2 cellular contexts compared by ENCODE assay signal in genomic region chr11:75098835-75099439, GRCh38.
TF ChIP-seq lines count a peak whose summit lies in the region.

No MANE protein-coding gene starts in this region.

TF ChIP-seq in WTC11, 78 proteins besides CTCF, POLR2A, EP300 and RAD21:
- TF ChIP-seq NFYB (CRISPR knock-in tag; conservative IDR thresholded peaks at IDR 0.05; ENCODE audit: low read depth) = peak; percentile 42; the same call in 1 of the 2 replicates

TF ChIP-seq in K562, 482 proteins besides CTCF, POLR2A, EP300 and RAD21:
- TF ChIP-seq ZBTB33 (CRISPR knock-in tag; IDR thresholded peaks at IDR 0.05) = peak; percentile 97
- TF ChIP-seq SUPT5H (IDR thresholded peaks at IDR 0.05) = peak; percentile 53; the same call in 1 of the 2 replicates
- peak in 1 of 2 experiments; percentile 56; a peak in 2 of 4 replicates for TF ChIP-seq MLLT1 (IDR thresholded peaks at IDR 0.05)
- TF ChIP-seq THRAP3 (IDR thresholded peaks at IDR 0.05; ENCODE audit: borderline replicate concordance) = 0 out of 2 replicates have a peak, but pooled peaks have one; percentile 45
- peak; percentile 55 for TF ChIP-seq RBFOX2 (IDR thresholded peaks at IDR 0.05; ENCODE audit: low read depth, low read length)
- peak; percentile 12 for TF ChIP-seq NFYB (IDR thresholded peaks at IDR 0.05; ENCODE audit: extremely low read depth, insufficient read length)
- TF ChIP-seq FOXA3 (CRISPR knock-in tag; conservative IDR thresholded peaks at IDR 0.05 in 1 of 2, IDR thresholded peaks at IDR 0.05 in 1 of 2) = 0 out of 4 replicates have a peak, but pooled peaks of 1 of the 2 experiments have one; percentile 27
- 0 out of 2 replicates have a peak, but pooled peaks have one; percentile 11 for TF ChIP-seq POLR2G (IDR thresholded peaks at IDR 0.05; ENCODE audit: low read depth, low read length)
- peak; percentile 6; the same call in 1 of the 2 replicates for TF ChIP-seq ZNF592 (IDR thresholded peaks at IDR 0.05)
- peak; percentile 29; the same call in 1 of the 2 replicates for TF ChIP-seq POLR2AphosphoS5 (IDR thresholded peaks at IDR 0.05; ENCODE audit: control insufficient read depth, insufficient read depth, low read depth, low read length)
